In the genomic region with DNA sequence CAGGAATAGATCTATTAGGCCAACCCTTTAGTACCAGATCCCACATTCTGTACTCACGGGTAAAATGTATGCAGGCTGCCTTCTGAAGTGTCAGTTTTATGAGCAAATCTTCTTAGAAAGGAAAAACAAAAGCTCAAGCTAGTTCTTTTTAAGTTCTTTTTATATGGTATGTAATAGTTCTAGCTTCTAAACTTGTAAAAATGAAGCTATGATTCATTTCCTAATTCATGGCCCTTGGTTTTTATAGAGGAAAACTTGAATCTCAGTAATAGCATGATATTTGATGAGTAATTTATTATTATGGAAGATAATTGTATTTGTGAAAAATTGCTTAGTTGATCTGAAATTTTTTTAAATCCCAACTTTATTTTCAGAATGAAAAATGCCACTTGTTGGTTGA, we compare ENCODE assay signal across 19 cellular contexts.
"Had no signal": no experiment of that assay in that cellular context is flagged by ENCODE, and none has a peak within 500 bp of the region (broad histone marks: within the 10 kb centered on the region; RNA-seq: fewer than 3 reads in every experiment).

No MANE protein-coding gene starts in this region.

- H3K9me3 ChIP-seq: heart left ventricle, neutrophil, psoas muscle, right lobe of liver, tibial artery, upper lobe of right lung, vagina had no signal

- H3K4me3 Mint-ChIP-seq: endodermal cell; naive thymus-derived CD4-positive, alpha-beta T cell; nephron progenitor cell; stimulated activated memory B cell treated with anti-CD40 and anti-IgM and Interleukin-4, amounts not matched to agents 10 μg/mL and 1 μg/mL and 100 μg/mL, for 72 hours; stimulated activated naive CD8-positive, alpha-beta T cell treated with anti-CD3 and anti-CD28 coated beads, Interleukin-15, Interleukin-2, amounts not matched to agents 100 ng/mL and 50 ng/mL, for 24 hours had no signal

- DNase-seq: effector CD4-positive, alpha-beta T cell; endodermal cell; foreskin melanocyte; heart left ventricle; hippocampal formation; kidney glomerular epithelial cell; naive thymus-derived CD4-positive, alpha-beta T cell; nephron progenitor cell; psoas muscle; retina; right lobe of liver; stimulated activated CD4-positive, alpha-beta T cell treated with anti-CD3 and anti-CD28 coated beads, Interleukin-4, amount 100 ng/mL, for 1 hour; stimulated activated CD8-positive, alpha-beta memory T cell treated with anti-CD3 and anti-CD28 coated beads, Interleukin-4, amount 100 ng/mL, for 48 hours; tibial artery; upper lobe of right lung had no signal

- H3K27me3 Mint-ChIP-seq: naive thymus-derived CD4-positive, alpha-beta T cell; stimulated activated memory B cell treated with anti-CD40 and anti-IgM and Interleukin-4, amounts not matched to agents 10 μg/mL and 1 μg/mL and 100 μg/mL, for 72 hours; stimulated activated naive CD8-positive, alpha-beta T cell treated with anti-CD3 and anti-CD28 coated beads, Interleukin-15, Interleukin-2, amounts not matched to agents 100 ng/mL and 50 ng/mL, for 24 hours had no signal

- H3K4me1 Mint-ChIP-seq: stimulated activated memory B cell treated with anti-CD40 and anti-IgM and Interleukin-4, amounts not matched to agents 10 μg/mL and 1 μg/mL and 100 μg/mL, for 72 hours had no signal

- H3K9me3 Mint-ChIP-seq: endodermal cell; naive thymus-derived CD4-positive, alpha-beta T cell; nephron progenitor cell; stimulated activated memory B cell treated with anti-CD40 and anti-IgM and Interleukin-4, amounts not matched to agents 10 μg/mL and 1 μg/mL and 100 μg/mL, for 72 hours; stimulated activated naive CD8-positive, alpha-beta T cell treated with anti-CD3 and anti-CD28 coated beads, Interleukin-15, Interleukin-2, amounts not matched to agents 100 ng/mL and 50 ng/mL, for 24 hours had no signal

- H3K27ac Mint-ChIP-seq: endodermal cell; stimulated activated memory B cell treated with anti-CD40 and anti-IgM and Interleukin-4, amounts not matched to agents 10 μg/mL and 1 μg/mL and 100 μg/mL, for 72 hours; stimulated activated naive CD8-positive, alpha-beta T cell treated with anti-CD3 and anti-CD28 coated beads, Interleukin-15, Interleukin-2, amounts not matched to agents 100 ng/mL and 50 ng/mL, for 24 hours had no signal

- ATAC-seq: heart left ventricle; naive thymus-derived CD4-positive, alpha-beta T cell; psoas muscle; right lobe of liver; stimulated activated memory B cell treated with anti-CD40 and anti-IgM and Interleukin-4, amounts not matched to agents 10 μg/mL and 1 μg/mL and 100 μg/mL, for 72 hours; upper lobe of right lung had no signal
